Comparison of ENCODE assay signal across 8 cellular contexts in the genomic region with DNA sequence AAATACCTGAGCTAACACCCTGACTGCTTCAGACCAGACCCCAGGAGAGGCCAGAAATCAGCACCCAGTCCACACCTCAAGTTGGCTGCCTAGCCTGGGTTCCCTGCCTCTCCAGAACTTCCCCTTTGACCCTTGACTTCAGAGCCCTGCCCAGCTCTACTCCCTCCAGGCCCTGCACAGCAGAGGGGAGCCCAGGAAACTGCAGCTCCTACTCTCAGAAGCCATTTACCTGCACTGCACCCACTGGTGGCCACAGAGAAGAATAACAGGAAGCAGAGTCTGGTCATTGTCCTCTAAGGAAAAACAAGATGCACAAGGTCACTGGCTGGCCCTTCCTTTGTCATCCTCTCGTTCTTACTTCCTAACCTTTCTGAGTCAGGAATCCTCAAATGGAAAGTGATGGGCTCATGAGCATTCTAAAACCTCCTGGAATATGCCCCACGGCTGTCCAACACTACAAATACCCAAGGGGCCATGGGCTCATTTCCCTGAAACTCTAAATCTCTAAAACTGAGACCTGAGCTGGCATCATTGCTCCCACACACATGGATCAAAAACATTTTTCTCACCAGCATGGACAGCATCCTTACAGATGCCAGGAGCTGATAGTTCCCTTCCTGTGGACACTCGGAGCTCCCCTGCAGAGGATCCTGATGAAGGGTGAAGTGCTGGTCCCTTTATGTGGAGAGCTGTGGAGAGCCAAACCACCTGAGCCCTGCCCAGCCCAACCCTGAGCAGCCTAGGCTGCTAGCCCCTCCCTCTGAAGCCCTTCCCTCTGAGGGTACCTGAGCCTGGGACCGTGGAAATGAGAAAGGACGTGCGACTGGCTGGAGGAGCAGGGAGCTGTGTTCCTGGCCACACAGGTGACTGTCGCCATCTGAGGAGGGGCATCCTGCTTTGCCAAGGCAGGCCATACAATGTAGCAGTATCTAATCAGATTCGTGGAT. TPM values are rescaled to one million over a fixed set of nuclear protein-coding genes. Genes with fewer than 3 reads are reported as not detected.
A peak's percentile ranks its signal among the peaks of the same experiment; 100 is the strongest.
DNase-seq lines count a peak whose midpoint lies in the region; ATAC-seq and TF ChIP-seq lines count a peak whose summit lies in the region.

A gene (minus strand): TSS at position 652 of the 947 bp plus-strand sequence. CDS start 68 bp downstream, at position 584.

- intact Hi-C loops in left lung (cut with DNase I) (loop anchor here in 1 of 2 donors (5.0 kb wide), 1 partner anchor 117 kb away; no protein-coding TSS in a partner anchor), stomach (cut with DNase I; ENCODE audit: low total_unique reads) (loop anchor here (10.0 kb wide), 2 partner anchors 90 to 120 kb away; a partner anchor contains a TSS)

- 77 to 84% (median 82%) methylated on average over 8 of the region's 8 CpGs for WGBS in stomach, 5 donors

- TF ChIP-seq EP300 in stomach (IDR thresholded peaks at IDR 0.05): no peak

- no peak within 1 kb of the TSS for H3K4me3 ChIP-seq in astrocyte of the cerebellum (ENCODE audit: low read depth, low read length)
- H3K4me3 ChIP-seq in left lung: no peak within 1 kb of the TSS
- no peak within 1 kb of the TSS for H3K4me3 ChIP-seq in stomach

- TF ChIP-seq CTCF in astrocyte of the cerebellum (IDR thresholded peaks at IDR 0.05; ENCODE audit: low read depth, low read length, missing control alignments) (peak; percentile 61), left lung (IDR thresholded peaks at IDR 0.05) (peak; percentile 43 to 55), stomach (IDR thresholded peaks at IDR 0.05) (peak in 5 of 7 experiments; percentile 27 to 72 (median 56))

- H3K27me3 ChIP-seq in left lung (no peaks in the 10 kb centered on the region), stomach (no peaks in the 10 kb centered on the region)

- peak; percentile 34 for DNase-seq in NCI-H510A treated with DMSO at 0.1 percent for 48 hours (lab: John Stamatoyannopoulos, UW)
- no peak for DNase-seq in NCI-H510A (lab: John Stamatoyannopoulos, UW)
- DNase-seq in SW480 (ENCODE audit: low spot score): peak; percentile 68
- DNase-seq in astrocyte of the cerebellum (ENCODE audit: low read depth): no peak
- no peak for DNase-seq in left lung
- DNase-seq in stomach: peak; percentile 49

- no peak for TF ChIP-seq POLR2A in stomach (IDR thresholded peaks at IDR 0.05)

- no peak within 1 kb of the TSS for H3K27ac ChIP-seq in left lung
- H3K27ac ChIP-seq in stomach: peak within 1 kb of the TSS in 1 of 5 donors; percentile 6

- in situ Hi-C loops in astrocyte of the cerebellum (cut with HindIII; ENCODE audit: low sequenced_read_pairs): no loop called here

- H3K36me3 ChIP-seq in left lung: no peaks in the 10 kb centered on the region
- H3K36me3 ChIP-seq in stomach: no peaks in the 10 kb centered on the region

- peak; percentile 57 for ATAC-seq in HG03565 (IDR thresholded peaks at IDR 0.05; ENCODE audit: unreplicated experiment)
- ATAC-seq in left lung: peak; percentile 77
- no peak for ATAC-seq in HG03520 (IDR thresholded peaks at IDR 0.05; ENCODE audit: unreplicated experiment)

- H3K9me3 ChIP-seq in left lung: no peaks in the 10 kb centered on the region
- H3K9me3 ChIP-seq in stomach: no peaks in the 10 kb centered on the region

- no peaks in the 10 kb centered on the region for H3K4me1 ChIP-seq in left lung
- H3K4me1 ChIP-seq in stomach: peaks cover 0 to 10% (median 0%) of the 10 kb centered on the region in 4 donors

RNA-seq across cellular contexts. Expression of the gene that starts here (rescaled TPM):
- total RNA-seq in left lung (1 to 10 TPM; 1.5 to 1.8 TPM), stomach (1 to 10 TPM in 1 of 5 donors, not detected in 4; 4.2 TPM)
- under 1 TPM in 1 of 3 donors, not detected in 2; 0.37 TPM for polyA plus RNA-seq in stomach

Comparison
In these comparisons a context has a peak if more than half of its experiments do, and no peak if none do; other contexts are left out.
1. DNase-seq: peak in NCI-H510A treated with DMSO at 0.1 percent for 48 hours (single experiment), SW480 (single experiment) and stomach (single experiment); none in NCI-H510A (single experiment), astrocyte of the cerebellum (single experiment) and left lung (0 of 2).
2. Peak in every context shown above with its lines, with median percentiles within 50 percentile points of each other: CTCF ChIP-seq.